Comparison of ENCODE assay signal across 6 cellular contexts in the genomic region with DNA sequence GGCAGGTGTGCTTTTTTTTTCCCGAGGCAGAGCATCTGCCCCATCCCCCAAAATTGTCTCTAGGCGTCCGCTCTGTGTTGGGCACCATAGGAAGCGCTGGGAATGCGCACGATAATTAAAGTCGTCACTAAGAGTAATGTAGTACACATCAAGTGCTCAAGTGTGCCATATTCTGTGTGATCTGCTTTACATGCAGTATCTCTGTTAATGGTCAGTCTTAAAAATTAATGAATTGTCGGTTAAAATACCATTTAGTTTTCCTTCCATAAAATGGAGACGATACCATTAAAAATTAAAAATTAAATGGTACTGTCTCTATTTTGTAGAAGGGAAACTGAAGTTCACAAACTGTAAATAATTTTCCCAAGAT. TPM values are rescaled to one million over a fixed set of nuclear protein-coding genes. Genes with fewer than 3 reads are reported as not detected.
A peak's percentile ranks its signal among the peaks of the same experiment; 100 is the strongest.
DNase-seq lines count a peak whose midpoint lies in the region; ATAC-seq, FAIRE-seq and TF ChIP-seq lines count a peak whose summit lies in the region.

No MANE protein-coding gene starts in this region.

- intact Hi-C loops in ovary (cut with DNase I): no loop called here

- 4 to 10% (median 7%) methylated on average over 9 of the region's 9 CpGs for WGBS in ovary, 3 donors

- no peaks in the 10 kb centered on the region for H3K27me3 Mint-ChIP-seq in central memory CD8-positive, alpha-beta T cell

- H3K4me1 ChIP-seq in ovary (ENCODE audit: insufficient read depth): peaks cover 4% of the 10 kb centered on the region

- TF ChIP-seq POLR2A in ovary (IDR thresholded peaks at IDR 0.05): no peak

- H3K27ac ChIP-seq in ovary: peak overlapping the region in 1 of 2 donors; percentile 65

- ATAC-seq in HG03064 (IDR thresholded peaks at IDR 0.05; ENCODE audit: low read depth, unreplicated experiment): peak; percentile 7
- ATAC-seq in central memory CD8-positive, alpha-beta T cell (replicated peaks; ENCODE audit: extremely low read depth, poor library complexity, severe bottlenecking): peak; percentile 16

- H3K36me3 ChIP-seq in ovary: no peaks in the 10 kb centered on the region

- no peaks in the 10 kb centered on the region for H3K27me3 ChIP-seq in ovary

- H3K4me1 Mint-ChIP-seq in central memory CD8-positive, alpha-beta T cell: peaks cover 38% of the 10 kb centered on the region

- H3K9me3 Mint-ChIP-seq in central memory CD8-positive, alpha-beta T cell: no peaks in the 10 kb centered on the region

- peak overlapping the region; percentile 89 for H3K4me3 ChIP-seq in GM12875 (ENCODE audit: low read depth, low read length)
- peak overlapping the region; percentile 92 for H3K4me3 ChIP-seq in ovary

- peaks cover 18% of the 10 kb centered on the region for H3K36me3 Mint-ChIP-seq in central memory CD8-positive, alpha-beta T cell (ENCODE audit: insufficient read depth)

- peak overlapping the region; percentile 99 for H3K27ac Mint-ChIP-seq in central memory CD8-positive, alpha-beta T cell (ENCODE audit: low read depth)

- DNase-seq in central memory CD8-positive, alpha-beta T cell (ENCODE audit: low spot score in 2 of 2): no peak
- DNase-seq in ovary (no peak), HTR-8/SVneo (ENCODE audit: insufficient read length, low spot score) (no peak), medulla oblongata (ENCODE audit: extremely low spot score) (no peak)

- H3K9me3 ChIP-seq in ovary: no peaks in the 10 kb centered on the region

- TF ChIP-seq CTCF in GM12875 (IDR thresholded peaks at IDR 0.05; ENCODE audit: borderline replicate concordance, insufficient read depth, low read depth, low read length): no peak
- TF ChIP-seq CTCF in ovary (IDR thresholded peaks at IDR 0.05): no peak

- FAIRE-seq in HTR-8/SVneo (lab: Jason Lieb, UNC): no peak

- no peak for TF ChIP-seq EP300 in ovary (IDR thresholded peaks at IDR 0.05)

- H3K4me3 Mint-ChIP-seq in central memory CD8-positive, alpha-beta T cell: peak overlapping the region; percentile 99

RNA-seq across cellular contexts. Expression of gene CCT8, which starts 0.5 kb away (rescaled TPM):
- total RNA-seq in ovary: 100 to 1,000 TPM in 5 of 7 donors, 10 to 100 TPM in 2; 96.9 to 116 (median 105) TPM
- polyA plus RNA-seq in ovary: 100 to 1,000 TPM in 1 of 2 donors, 10 to 100 TPM in 1; 89.1 to 175 TPM

RNA-seq across cellular contexts. Expression of gene USP16, which starts 49.5 kb away (rescaled TPM):
- 10 to 100 TPM; 25.9 to 46.6 (median 31.9) TPM for total RNA-seq in ovary
- 10 to 100 TPM; 25.5 to 27.8 TPM for polyA plus RNA-seq in ovary

RNA-seq across cellular contexts. Expression of gene RWDD2B, which starts 54.8 kb away (rescaled TPM):
- 10 to 100 TPM in 2 of 7 donors, 1 to 10 TPM in 5; 3.3 to 15.8 (median 8.7) TPM for total RNA-seq in ovary
- polyA plus RNA-seq in ovary: 10 to 100 TPM; 10.1 to 30.6 TPM

RNA-seq across cellular contexts. Expression of gene MAP3K7CL, which starts 56.5 kb away (rescaled TPM):
- total RNA-seq in ovary: 1 to 10 TPM; 3.0 to 8.6 (median 4.4) TPM
- 10 to 100 TPM in 1 of 2 donors, 1 to 10 TPM in 1; 7.9 to 18.6 TPM for polyA plus RNA-seq in ovary
